ENCODE assay signal across 6 cellular contexts in genomic region chr21:34406102-34406501, GRCh38. TPM values are rescaled to one million over a fixed set of nuclear protein-coding genes. Genes with fewer than 3 reads are reported as not detected.
"Had no signal": no experiment of that assay in that cellular context is flagged by ENCODE, and none has a peak within 500 bp of the region (broad histone marks: within the 10 kb centered on the region; RNA-seq: fewer than 3 reads in every experiment).

No MANE protein-coding gene starts in this region.

RNA-seq across cellular contexts. Expression of gene SMIM34, which starts 17.6 kb away (rescaled TPM):
- total RNA-seq: HepG2, HT-29, IMR-90, M059J, Right ventricle myocardium superior, SJSA1 had no signal

RNA-seq across cellular contexts. Expression of gene KCNE2, which starts 42.3 kb away (rescaled TPM):
- total RNA-seq: HepG2, IMR-90, Right ventricle myocardium superior, SJSA1 had no signal
